9 cellular contexts compared by ENCODE assay signal in the genomic region with DNA sequence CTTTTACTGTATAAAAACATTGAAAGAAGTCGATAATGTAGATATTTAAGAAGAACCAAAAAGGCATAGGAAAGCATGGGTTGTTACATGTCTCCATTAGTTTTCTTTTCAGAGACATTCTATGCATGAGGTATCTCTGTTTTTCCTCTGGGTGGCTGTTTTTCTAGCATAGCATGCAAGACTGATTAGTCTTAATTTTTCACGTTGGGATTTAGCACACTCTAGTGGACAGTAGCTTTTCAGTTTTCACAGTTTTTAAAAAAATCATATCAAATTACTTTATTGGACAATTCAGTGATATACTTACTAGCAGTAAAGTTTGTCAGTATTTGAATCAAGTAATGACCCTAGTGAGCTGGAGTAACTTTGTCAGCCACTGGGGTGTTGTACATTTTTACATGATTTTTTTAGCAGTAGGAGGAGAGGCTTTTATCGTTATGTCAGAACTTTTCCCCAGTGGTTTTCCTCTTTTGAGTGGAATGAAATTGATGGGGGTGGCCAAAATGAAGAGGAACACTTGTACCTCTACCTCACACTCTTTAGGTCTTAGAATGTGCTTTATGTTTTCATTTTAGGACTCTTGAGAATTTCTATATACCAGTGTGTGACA. TPM values are rescaled to one million over a fixed set of nuclear protein-coding genes. Genes with fewer than 3 reads are reported as not detected.
DNase-seq lines count a peak whose midpoint lies in the region; ATAC-seq, FAIRE-seq and TF ChIP-seq lines count a peak whose summit lies in the region.
"Had no signal": no experiment of that assay in that cellular context is flagged by ENCODE, and none has a peak within 500 bp of the region (broad histone marks: within the 10 kb centered on the region; RNA-seq: fewer than 3 reads in every experiment).

No MANE protein-coding gene starts in this region.

- H3K36me3 ChIP-seq in RWPE2 (ENCODE audit: low read depth) (peaks cover 29% of the 10 kb centered on the region), pancreas (no peaks in the 10 kb centered on the region)

- H3K27me3 ChIP-seq in RWPE2 (ENCODE audit: insufficient read depth, poor library complexity, severe bottlenecking) (no peaks in the 10 kb centered on the region), pancreas (no peaks in the 10 kb centered on the region)

- H3K27ac ChIP-seq in RWPE2 (ENCODE audit: poor library complexity, severe bottlenecking) (no peak overlapping the region), pancreas (no peak overlapping the region)

- H3K27ac Mint-ChIP-seq in stimulated activated effector memory CD8-positive, alpha-beta T cell treated with anti-CD3 and anti-CD28 coated beads, Interleukin-12 subunit alpha, Interleukin-12 subunit beta, amount 100 ng/mL, for 72 hours: no peak overlapping the region
- H3K27ac Mint-ChIP-seq: T-helper 1 cell treated with Interleukin-12 subunit alpha and Interleukin-12 subunit beta and Interleukin-4 antibody, amounts not matched to agents 30 μg/mL and 1 μg/mL, for 36 hours had no signal

- peak; percentile 78 for FAIRE-seq in pancreas (lab: Jason Lieb, UNC)

- DNase-seq in DMS79 treated with DMSO at 0.1 percent for 48 hours (lab: John Stamatoyannopoulos, UW) (peak; percentile 48), Kasumi-1 (lab: John Stamatoyannopoulos, UW) (peak; percentile 72 to 89), RWPE2 (ENCODE audit: low spot score) (no peak), fibroblast of gingiva (ENCODE audit: low read depth) (peak; percentile 61), pancreas (no peak), T1000 (lab: John Stamatoyannopoulos, UW) (no peak)
- no peak for DNase-seq in stimulated activated effector memory CD8-positive, alpha-beta T cell treated with anti-CD3 and anti-CD28 coated beads, Interleukin-12 subunit alpha, Interleukin-12 subunit beta, amount 100 ng/mL, for 72 hours (ENCODE audit: low spot score in 2 of 2)

- H3K4me3 ChIP-seq in RWPE2 (ENCODE audit: severe bottlenecking): no peak overlapping the region
- no peak overlapping the region for H3K4me3 ChIP-seq in pancreas

- H3K9me3 Mint-ChIP-seq in stimulated activated effector memory CD8-positive, alpha-beta T cell treated with anti-CD3 and anti-CD28 coated beads, Interleukin-12 subunit alpha, Interleukin-12 subunit beta, amount 100 ng/mL, for 72 hours: no peaks in the 10 kb centered on the region
- H3K9me3 Mint-ChIP-seq: T-helper 1 cell treated with Interleukin-12 subunit alpha and Interleukin-12 subunit beta and Interleukin-4 antibody, amounts not matched to agents 30 μg/mL and 1 μg/mL, for 36 hours had no signal

- H3K36me3 Mint-ChIP-seq in stimulated activated effector memory CD8-positive, alpha-beta T cell treated with anti-CD3 and anti-CD28 coated beads, Interleukin-12 subunit alpha, Interleukin-12 subunit beta, amount 100 ng/mL, for 72 hours: peaks cover 29% of the 10 kb centered on the region

- H3K9me3 ChIP-seq in RWPE2 (ENCODE audit: severe bottlenecking): no peaks in the 10 kb centered on the region
- no peaks in the 10 kb centered on the region for H3K9me3 ChIP-seq in pancreas

- intact Hi-C loops in pancreas (cut with DNase I): loop anchor here in 1 of 3 donors (10.0 kb wide), 1 partner anchor 314 kb away; no protein-coding TSS in a partner anchor

- no peaks in the 10 kb centered on the region for H3K4me1 Mint-ChIP-seq in stimulated activated effector memory CD8-positive, alpha-beta T cell treated with anti-CD3 and anti-CD28 coated beads, Interleukin-12 subunit alpha, Interleukin-12 subunit beta, amount 100 ng/mL, for 72 hours

- peaks cover 5% of the 10 kb centered on the region for H3K4me1 ChIP-seq in RWPE2 (ENCODE audit: insufficient read depth, poor library complexity, severe bottlenecking)
- no peaks in the 10 kb centered on the region for H3K4me1 ChIP-seq in pancreas

- TF ChIP-seq CTCF in RWPE2 (IDR thresholded peaks at IDR 0.05; ENCODE audit: poor library complexity, severe bottlenecking): peak; percentile 82
- TF ChIP-seq CTCF in pancreas (IDR thresholded peaks at IDR 0.05): peak; percentile 18 to 41 (median 32)

- 48 to 53% methylated on average over 3 of the region's 3 CpGs for WGBS in pancreas, 2 donors

- H3K4me3 Mint-ChIP-seq in stimulated activated effector memory CD8-positive, alpha-beta T cell treated with anti-CD3 and anti-CD28 coated beads, Interleukin-12 subunit alpha, Interleukin-12 subunit beta, amount 100 ng/mL, for 72 hours: no peak overlapping the region
- H3K4me3 Mint-ChIP-seq: T-helper 1 cell treated with Interleukin-12 subunit alpha and Interleukin-12 subunit beta and Interleukin-4 antibody, amounts not matched to agents 30 μg/mL and 1 μg/mL, for 36 hours had no signal

- ATAC-seq in RWPE2 (ENCODE audit: low read depth) (peak; percentile 77), pancreas (peak; percentile 73 to 91 (median 86)), HG02678 (IDR thresholded peaks at IDR 0.05; ENCODE audit: unreplicated experiment) (no peak)
- no peak for ATAC-seq in stimulated activated effector memory CD8-positive, alpha-beta T cell treated with anti-CD3 and anti-CD28 coated beads, Interleukin-12 subunit alpha, Interleukin-12 subunit beta, amount 100 ng/mL, for 72 hours

RNA-seq across cellular contexts. Expression of a gene that starts 57.2 kb away (rescaled TPM):
- total RNA-seq in pancreas: 10 to 100 TPM in 1 of 6 donors, 1 to 10 TPM in 5; 5.2 to 11.3 (median 7.2) TPM
- 10 to 100 TPM in 1 of 2 donors, 1 to 10 TPM in 1; 3.3 to 12.5 TPM for polyA plus RNA-seq in pancreas

Comparison
In these comparisons a context has a peak if more than half of its experiments do, and no peak if none do; other contexts are left out.
1. DNase-seq: peak in DMS79 treated with DMSO at 0.1 percent for 48 hours (single experiment), Kasumi-1 (2 of 2) and fibroblast of gingiva (single experiment); none in RWPE2 (single experiment), pancreas (0 of 6), T1000 (single experiment) and stimulated activated effector memory CD8-positive, alpha-beta T cell treated with anti-CD3 and anti-CD28 coated beads, Interleukin-12 subunit alpha, Interleukin-12 subunit beta, amount 100 ng/mL, for 72 hours (0 of 2).
2. ATAC-seq: peak in RWPE2 (single experiment) and pancreas (4 of 4); none in stimulated activated effector memory CD8-positive, alpha-beta T cell treated with anti-CD3 and anti-CD28 coated beads, Interleukin-12 subunit alpha, Interleukin-12 subunit beta, amount 100 ng/mL, for 72 hours (single experiment) and HG02678 (single experiment).